Comparison of ENCODE assay signal across 12 cellular contexts in the genomic region with DNA sequence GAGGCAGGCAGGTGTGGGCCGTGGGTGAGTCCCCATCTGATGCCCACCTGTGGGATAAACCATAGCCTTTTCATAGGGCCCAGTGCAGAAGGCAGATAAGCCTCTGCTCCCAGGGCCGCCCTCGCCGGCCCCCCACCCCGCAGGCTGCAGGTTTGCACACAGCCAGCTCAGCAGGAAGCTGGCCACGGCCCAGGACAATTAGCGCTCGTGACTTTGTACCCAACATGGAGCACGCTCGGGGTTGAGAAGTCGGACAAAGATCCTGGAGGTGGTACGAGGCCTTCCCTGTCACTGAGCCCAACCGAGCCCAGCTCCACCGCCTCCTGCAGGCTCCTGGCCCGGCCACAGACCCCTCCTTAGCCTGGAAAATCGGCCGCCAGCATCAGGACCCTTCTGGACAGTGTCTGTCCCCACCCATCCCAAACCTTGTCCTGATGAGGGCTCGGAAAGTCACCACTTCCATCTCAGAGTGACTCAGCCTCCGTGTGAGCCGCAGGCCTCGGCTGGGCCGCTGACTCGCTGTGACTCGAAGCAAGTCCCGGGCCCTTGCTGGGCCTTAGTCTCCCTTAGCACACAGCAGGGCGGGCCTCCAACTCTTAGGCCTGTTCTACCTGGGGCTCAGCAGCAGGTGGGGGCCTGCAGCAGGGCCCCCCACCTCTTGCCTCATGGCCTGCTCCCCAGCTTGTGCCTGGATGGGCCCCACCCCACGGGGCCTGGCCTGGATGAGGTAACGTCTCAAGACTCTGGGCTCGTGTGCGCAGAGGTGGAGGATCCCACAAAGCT. TPM values are rescaled to one million over a fixed set of nuclear protein-coding genes. Genes with fewer than 3 reads are reported as not detected.
DNase-seq lines count a peak whose midpoint lies in the region; ATAC-seq and TF ChIP-seq lines count a peak whose summit lies in the region.
"Had no signal": no experiment of that assay in that cellular context is flagged by ENCODE, and none has a peak within 500 bp of the region (broad histone marks: within the 10 kb centered on the region; RNA-seq: fewer than 3 reads in every experiment).

No MANE protein-coding gene starts in this region.

- no peak for DNase-seq in activated CD4-positive, CD25-positive, alpha-beta regulatory T cell treated with anti-CD3 and anti-CD28 coated beads, Interleukin-2, amount 50 U/mL, for 72 hours
- DNase-seq in NT2/D1 (ENCODE audit: low read depth, low spot score) = no peak
- peak; percentile 74 for DNase-seq in fibroblast of mammary gland (ENCODE audit: low read depth)
- DNase-seq in stimulated activated CD8-positive, alpha-beta memory T cell treated with anti-CD3 and anti-CD28 coated beads, Interleukin-4, amount 100 ng/mL, for 48 hours = peak; percentile 54
- no peak for DNase-seq in activated CD8-positive, alpha-beta memory T cell treated with anti-CD3 and anti-CD28 coated beads, Interleukin-2, amount 10 ng/mL, durations not matched to agents 7 days and 5 days

- H3K36me3 ChIP-seq in NT2/D1 (ENCODE audit: insufficient read depth, insufficient read length, low read length) = peaks cover 67% of the 10 kb centered on the region

- H3K4me3 ChIP-seq in NT2/D1 (ENCODE audit: insufficient read length, low read depth) (no peak overlapping the region), fibroblast of mammary gland (ENCODE audit: control insufficient read depth, low read depth, low read length) (no peak overlapping the region)

- H3K9me3 Mint-ChIP-seq in activated CD8-positive, alpha-beta memory T cell treated with anti-CD3 and anti-CD28 coated beads, Interleukin-2, amount 10 ng/mL, durations not matched to agents 7 days and 5 days (ENCODE audit: low read depth) = no peaks in the 10 kb centered on the region
- H3K9me3 Mint-ChIP-seq: CD4-positive, alpha-beta memory T cell had no signal

- H3K27ac Mint-ChIP-seq in activated CD8-positive, alpha-beta memory T cell treated with anti-CD3 and anti-CD28 coated beads, Interleukin-2, amount 10 ng/mL, durations not matched to agents 7 days and 5 days = no peak overlapping the region

- no peaks in the 10 kb centered on the region for H3K9me3 ChIP-seq in NT2/D1 (ENCODE audit: insufficient read depth, low read length)

- no peak for TF ChIP-seq CTCF in fibroblast of mammary gland (conservative IDR thresholded peaks at IDR 0.05; ENCODE audit: control insufficient read depth, insufficient read depth, low read depth, low read length)

- H3K4me1 ChIP-seq in NT2/D1 (ENCODE audit: insufficient read depth, insufficient read length) = peaks cover 21% of the 10 kb centered on the region
- H3K4me1 ChIP-seq: parathyroid adenoma had no signal

- H3K4me1 Mint-ChIP-seq in activated CD8-positive, alpha-beta memory T cell treated with anti-CD3 and anti-CD28 coated beads, Interleukin-2, amount 10 ng/mL, durations not matched to agents 7 days and 5 days = no peaks in the 10 kb centered on the region

- H3K4me3 Mint-ChIP-seq in activated CD8-positive, alpha-beta memory T cell treated with anti-CD3 and anti-CD28 coated beads, Interleukin-2, amount 10 ng/mL, durations not matched to agents 7 days and 5 days = no peak overlapping the region
- H3K4me3 Mint-ChIP-seq: CD4-positive, alpha-beta memory T cell had no signal

- H3K27me3 Mint-ChIP-seq in activated CD8-positive, alpha-beta memory T cell treated with anti-CD3 and anti-CD28 coated beads, Interleukin-2, amount 10 ng/mL, durations not matched to agents 7 days and 5 days = no peaks in the 10 kb centered on the region
- H3K27me3 Mint-ChIP-seq: CD4-positive, alpha-beta memory T cell had no signal

- H3K9ac ChIP-seq in NT2/D1 (ENCODE audit: insufficient read length, low read depth) = peak overlapping the region; percentile 12
- H3K9ac ChIP-seq: parathyroid adenoma had no signal

- CTCF ChIA-PET in activated CD8-positive, alpha-beta memory T cell treated with anti-CD3 and anti-CD28 coated beads, Interleukin-2, amount 10 ng/mL, durations not matched to agents 7 days and 5 days (lab: Charles Lee) = interaction anchor here (1.6 kb wide), 1 partner anchor 21 kb away, joined by 6 read pairs; no protein-coding TSS in a partner anchor

- H3K36me3 Mint-ChIP-seq in activated CD8-positive, alpha-beta memory T cell treated with anti-CD3 and anti-CD28 coated beads, Interleukin-2, amount 10 ng/mL, durations not matched to agents 7 days and 5 days = no peaks in the 10 kb centered on the region

- peak; percentile 74 for ATAC-seq in activated CD4-positive, CD25-positive, alpha-beta regulatory T cell treated with anti-CD3 and anti-CD28 coated beads, Interleukin-2, amount 50 U/mL, for 24 hours
- ATAC-seq in activated CD8-positive, alpha-beta memory T cell treated with anti-CD3 and anti-CD28 coated beads, Interleukin-2, amount 10 ng/mL, durations not matched to agents 7 days and 5 days = no peak
- ATAC-seq in HG02763 (IDR thresholded peaks at IDR 0.05; ENCODE audit: unreplicated experiment) (no peak), GM21423 (IDR thresholded peaks at IDR 0.05; ENCODE audit: unreplicated experiment) (no peak)

- H3K27me3 ChIP-seq in NT2/D1 (ENCODE audit: insufficient read depth, insufficient read length) = no peaks in the 10 kb centered on the region

RNA-seq across cellular contexts. Expression of gene FAM83G, which starts 22.7 kb away (rescaled TPM):
- 1 to 10 TPM; 4.7 to 4.8 TPM for total RNA-seq in activated CD8-positive, alpha-beta memory T cell treated with anti-CD3 and anti-CD28 coated beads, Interleukin-2, amount 10 ng/mL, durations not matched to agents 7 days and 5 days

RNA-seq across cellular contexts. Expression of gene SLC5A10, which starts 29.9 kb away (rescaled TPM):
- not detected for total RNA-seq in activated CD8-positive, alpha-beta memory T cell treated with anti-CD3 and anti-CD28 coated beads, Interleukin-2, amount 10 ng/mL, durations not matched to agents 7 days and 5 days
- total RNA-seq: CD4-positive, alpha-beta memory T cell; T-helper 1 cell treated with Interleukin-12 subunit alpha and Interleukin-12 subunit beta and Interleukin-4 antibody, amounts not matched to agents 30 ng/mL and 1 ng/mL, for 36 hours; urinary bladder had no signal

Comparison
In these comparisons a context has a peak if more than half of its experiments do, and no peak if none do; other contexts are left out.
1. ATAC-seq: peak in activated CD4-positive, CD25-positive, alpha-beta regulatory T cell treated with anti-CD3 and anti-CD28 coated beads, Interleukin-2, amount 50 U/mL, for 24 hours (2 of 2); none in activated CD8-positive, alpha-beta memory T cell treated with anti-CD3 and anti-CD28 coated beads, Interleukin-2, amount 10 ng/mL, durations not matched to agents 7 days and 5 days (single experiment), HG02763 (single experiment) and GM21423 (single experiment).
2. DNase-seq: peak in fibroblast of mammary gland (single experiment) and stimulated activated CD8-positive, alpha-beta memory T cell treated with anti-CD3 and anti-CD28 coated beads, Interleukin-4, amount 100 ng/mL, for 48 hours (single experiment); none in activated CD4-positive, CD25-positive, alpha-beta regulatory T cell treated with anti-CD3 and anti-CD28 coated beads, Interleukin-2, amount 50 U/mL, for 72 hours (single experiment), NT2/D1 (single experiment) and activated CD8-positive, alpha-beta memory T cell treated with anti-CD3 and anti-CD28 coated beads, Interleukin-2, amount 10 ng/mL, durations not matched to agents 7 days and 5 days (single experiment).